In the genomic region with DNA sequence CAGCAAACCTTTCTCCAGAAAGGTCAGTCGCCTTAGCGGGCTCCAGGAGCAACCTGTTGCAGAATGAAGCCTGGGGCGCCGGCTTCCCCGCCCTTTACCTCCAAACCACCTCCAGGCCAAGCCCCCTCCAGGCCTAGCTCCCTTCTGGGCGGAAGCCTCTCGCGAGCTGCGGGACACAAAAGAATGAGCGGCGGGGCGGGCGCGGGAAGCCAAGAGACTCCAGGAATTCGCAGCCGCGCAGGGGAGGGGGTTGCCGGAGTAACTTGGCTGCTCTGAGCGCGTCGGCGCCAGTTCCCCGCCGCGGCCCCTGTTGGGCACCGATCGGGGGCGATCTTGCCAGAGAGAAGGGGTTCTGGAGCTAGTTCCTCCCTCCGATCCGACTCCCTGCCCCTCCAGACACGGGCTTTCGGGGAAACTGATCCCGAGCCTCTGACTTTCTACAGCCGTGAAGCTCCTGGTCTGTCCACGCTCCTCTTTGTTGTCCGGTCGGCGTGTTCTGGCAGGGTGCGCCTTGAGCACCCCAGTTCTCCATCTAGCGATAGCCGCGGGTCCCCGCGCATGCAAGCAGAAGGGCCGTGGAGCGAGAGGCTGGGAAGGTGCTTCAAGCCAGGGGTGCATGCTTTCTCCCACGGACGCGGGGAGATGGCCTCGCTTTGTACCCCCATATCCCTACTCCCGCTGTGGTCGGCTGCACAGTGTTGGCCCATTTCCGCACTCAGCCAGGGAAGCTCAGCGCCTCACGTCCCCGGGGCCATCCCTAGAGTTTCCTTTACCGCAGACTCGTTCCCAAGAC, we compare ENCODE assay signal across 9 cellular contexts. TPM values are rescaled to one million over a fixed set of nuclear protein-coding genes. Genes with fewer than 3 reads are reported as not detected.
DNase-seq lines count a peak whose midpoint lies in the region; ATAC-seq and TF ChIP-seq lines count a peak whose summit lies in the region.
"Had no signal": no experiment of that assay in that cellular context is flagged by ENCODE, and none has a peak within 500 bp of the region (broad histone marks: within the 10 kb centered on the region; RNA-seq: fewer than 3 reads in every experiment).

No MANE protein-coding gene starts in this region.

- peak overlapping the region; percentile 52 for H3K4me3 Mint-ChIP-seq in T-helper 2 cell treated with Interferon-gamma antibody and Interleukin-4, amounts not matched to agents 5 μg/mL and 100 μg/mL, for 36 hours
- H3K4me3 Mint-ChIP-seq in naive thymus-derived CD8-positive, alpha-beta T cell = peak overlapping the region; percentile 67 to 88 (median 82)

- H3K4me3 ChIP-seq in fibroblast of pulmonary artery (replicated peaks; ENCODE audit: low read depth, low read length) = no peak overlapping the region
- H3K4me3 ChIP-seq: K562 had no signal

- no peak overlapping the region for H3K27ac Mint-ChIP-seq in T-helper 2 cell treated with Interferon-gamma antibody and Interleukin-4, amounts not matched to agents 5 μg/mL and 100 μg/mL, for 36 hours
- H3K27ac Mint-ChIP-seq in naive thymus-derived CD8-positive, alpha-beta T cell = no peak overlapping the region

- peaks cover 64% of the 10 kb centered on the region for H3K27me3 Mint-ChIP-seq in T-helper 2 cell treated with Interferon-gamma antibody and Interleukin-4, amounts not matched to agents 5 μg/mL and 100 μg/mL, for 36 hours (ENCODE audit: low read depth)
- H3K27me3 Mint-ChIP-seq in naive thymus-derived CD8-positive, alpha-beta T cell = peaks cover 34 to 85% (median 61%) of the 10 kb centered on the region in 5 donors

- no peaks in the 10 kb centered on the region for H3K36me3 Mint-ChIP-seq in T-helper 2 cell treated with Interferon-gamma antibody and Interleukin-4, amounts not matched to agents 5 μg/mL and 100 μg/mL, for 36 hours (ENCODE audit: low read depth)
- no peaks in the 10 kb centered on the region for H3K36me3 Mint-ChIP-seq in naive thymus-derived CD8-positive, alpha-beta T cell

- TF ChIP-seq CTCF in GM20000 (IDR thresholded peaks at IDR 0.05; ENCODE audit: extremely low read depth, missing control alignments) = no peak
- no peak for TF ChIP-seq CTCF in fibroblast of pulmonary artery (IDR thresholded peaks at IDR 0.05; ENCODE audit: low read length, missing control alignments)

- H3K4me1 Mint-ChIP-seq in T-helper 2 cell treated with Interferon-gamma antibody and Interleukin-4, amounts not matched to agents 5 μg/mL and 100 μg/mL, for 36 hours (ENCODE audit: low read depth) = peaks cover 11% of the 10 kb centered on the region
- peaks cover 8 to 26% (median 23%) of the 10 kb centered on the region in 4 donors for H3K4me1 Mint-ChIP-seq in naive thymus-derived CD8-positive, alpha-beta T cell

- peak; percentile 38 to 51 for ATAC-seq in naive thymus-derived CD8-positive, alpha-beta T cell
- ATAC-seq in GM21360 (IDR thresholded peaks at IDR 0.05; ENCODE audit: unreplicated experiment) (no peak), HG02970 (IDR thresholded peaks at IDR 0.05; ENCODE audit: low FRiP score, unreplicated experiment) (no peak)
- ATAC-seq: K562 had no signal

- H3K9me3 Mint-ChIP-seq in T-helper 2 cell treated with Interferon-gamma antibody and Interleukin-4, amounts not matched to agents 5 μg/mL and 100 μg/mL, for 36 hours = peaks cover 9% of the 10 kb centered on the region
- peaks cover 0 to 2% (median 0%) of the 10 kb centered on the region in 9 donors for H3K9me3 Mint-ChIP-seq in naive thymus-derived CD8-positive, alpha-beta T cell

- DNase-seq in GM20000 (ENCODE audit: low spot score) = peak; percentile 37
- DNase-seq in T-helper 2 cell treated with Interferon-gamma antibody and Interleukin-4, amounts not matched to agents 5 μg/mL and 100 μg/mL, for 36 hours (ENCODE audit: low spot score) = peak; percentile 11
- peak; percentile 6 for DNase-seq in fibroblast of pulmonary artery (ENCODE audit: low read depth)
- peak in 4 of 10 donors; percentile 8 to 63 (median 15) for DNase-seq in naive thymus-derived CD8-positive, alpha-beta T cell
- no peak for DNase-seq in epidermal melanocyte (ENCODE audit: insufficient read length, low spot score)
- no peak for DNase-seq in AML-193 (lab: John Stamatoyannopoulos, UW)

- POLR2A ChIA-PET in naive thymus-derived CD8-positive, alpha-beta T cell (lab: Charles Lee) = no interaction called here

RNA-seq across cellular contexts. Expression of a gene that starts 1.2 kb away (rescaled TPM):
- not detected for total RNA-seq in naive thymus-derived CD8-positive, alpha-beta T cell
- not detected for polyA plus RNA-seq in naive thymus-derived CD8-positive, alpha-beta T cell
- total RNA-seq: K562 had no signal

Comparison
In these comparisons a context has a peak if more than half of its experiments do, and no peak if none do; other contexts are left out.
1. DNase-seq: peak in GM20000 (single experiment), T-helper 2 cell treated with Interferon-gamma antibody and Interleukin-4, amounts not matched to agents 5 μg/mL and 100 μg/mL, for 36 hours (single experiment) and fibroblast of pulmonary artery (single experiment); none in epidermal melanocyte (single experiment) and AML-193 (0 of 2).
2. ATAC-seq: peak in naive thymus-derived CD8-positive, alpha-beta T cell (2 of 2); none in GM21360 (single experiment) and HG02970 (single experiment).